ENCODE assay signal across 24 cellular contexts in the genomic region with DNA sequence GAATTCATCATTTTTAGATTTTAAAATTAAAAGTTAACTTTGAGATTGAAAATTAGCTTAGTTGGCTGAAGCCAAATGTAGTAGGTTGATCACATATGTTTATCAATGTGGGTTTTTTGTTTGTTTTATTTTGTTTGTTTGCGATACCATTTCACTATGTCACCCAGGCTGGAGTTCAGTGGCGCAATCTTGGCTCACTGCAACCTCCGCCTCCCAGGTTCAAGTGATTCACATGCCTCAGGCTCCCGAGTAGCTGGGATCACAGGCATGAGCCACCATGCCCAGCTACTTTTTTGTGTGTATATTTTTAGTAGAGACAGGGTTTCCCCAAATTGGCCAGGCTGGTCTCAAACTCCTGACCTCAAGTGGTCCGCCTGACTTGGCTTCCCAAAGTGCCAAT.
"Had no signal": no experiment of that assay in that cellular context is flagged by ENCODE, and none has a peak within 500 bp of the region (broad histone marks: within the 10 kb centered on the region; RNA-seq: fewer than 3 reads in every experiment).

No MANE protein-coding gene starts in this region.

- H3K27ac ChIP-seq: colonic mucosa, epithelial cell of prostate, esophagus squamous epithelium, gastrocnemius medialis, heart right ventricle, left ventricle myocardium inferior, lower lobe of right lung had no signal

- H3K4me1 ChIP-seq: colonic mucosa, esophagus squamous epithelium, left ventricle myocardium inferior, lower lobe of right lung had no signal

- FAIRE-seq: endothelial cell of umbilical vein, islet of Langerhans, keratinocyte had no signal

- H3K9me3 ChIP-seq: colonic mucosa, esophagus squamous epithelium, gastrocnemius medialis, heart right ventricle, left ventricle myocardium inferior, lower lobe of right lung had no signal

- H3K4me3 ChIP-seq: colonic mucosa, esophagus squamous epithelium, gastrocnemius medialis, heart right ventricle, left ventricle myocardium inferior, lower lobe of right lung had no signal

- DNase-seq: colonic mucosa; cortex of kidney; effector CD4-positive, alpha-beta T cell; effector memory CD4-positive, alpha-beta T cell; erythroblast; esophagus squamous epithelium; foreskin fibroblast; foreskin melanocyte; gastrocnemius medialis; glutamatergic neuron; head of caudate nucleus; heart right ventricle; hippocampal formation; left cardiac atrium; left ventricle myocardium inferior; lower lobe of right lung; mesendoderm; midbrain; naive thymus-derived CD4-positive, alpha-beta T cell had no signal

- H3K36me3 ChIP-seq: colonic mucosa, esophagus squamous epithelium, gastrocnemius medialis, heart right ventricle, left ventricle myocardium inferior, lower lobe of right lung had no signal

- ATAC-seq: esophagus mucosa; gastrocnemius medialis; heart right ventricle; left cardiac atrium; lower lobe of right lung; naive thymus-derived CD4-positive, alpha-beta T cell had no signal

- H3K27me3 ChIP-seq: colonic mucosa, esophagus squamous epithelium, gastrocnemius medialis, heart right ventricle had no signal
